Comparison of ENCODE assay signal across 8 cellular contexts in the genomic region with DNA sequence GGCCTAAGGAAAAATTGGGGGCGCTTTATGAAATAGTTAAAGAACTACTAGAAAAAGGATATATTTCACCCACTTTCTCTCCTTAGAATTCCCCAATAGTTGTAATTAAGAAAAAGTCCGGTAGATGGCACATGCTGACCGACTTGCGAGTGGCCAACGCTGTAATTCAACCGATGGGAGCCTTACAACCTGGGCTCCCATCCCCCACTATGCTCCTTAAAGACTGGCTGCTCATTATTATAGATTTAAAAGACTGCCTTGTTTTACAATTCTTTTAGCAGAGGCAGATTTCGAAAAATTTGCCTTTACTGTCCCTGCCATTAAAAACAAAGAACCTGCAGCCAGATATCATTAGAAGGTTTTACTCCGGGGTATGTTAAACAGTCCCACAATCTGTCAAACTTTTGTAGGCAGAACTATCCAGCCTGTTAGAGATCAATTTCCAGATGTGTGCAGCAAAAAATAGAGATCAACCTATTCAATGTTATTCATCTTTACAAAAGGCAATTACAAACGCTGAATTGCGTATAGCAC. TPM values are rescaled to one million over a fixed set of nuclear protein-coding genes. Genes with fewer than 3 reads are reported as not detected.
DNase-seq lines count a peak whose midpoint lies in the region; ATAC-seq lines count a peak whose summit lies in the region.

No MANE protein-coding gene starts in this region.

- peak overlapping the region; percentile 34 to 71 (median 71) for H3K9ac ChIP-seq in skeletal muscle tissue (ENCODE audit: low read depth in 1 of 3, low read length in 3 of 3)

- H3K9me3 ChIP-seq in iPS-18c (ENCODE audit: control insufficient read depth, insufficient read depth, low read length) (no peaks in the 10 kb centered on the region), skeletal muscle tissue (ENCODE audit: control insufficient read depth in 3 of 3, low read length in 3 of 3) (no peaks in the 10 kb centered on the region)

- no peaks in the 10 kb centered on the region for H3K36me3 ChIP-seq in skeletal muscle tissue (ENCODE audit: control insufficient read depth in 3 of 3, insufficient read depth in 3 of 3, low read length in 3 of 3)

- H3K4me1 ChIP-seq in skeletal muscle tissue (ENCODE audit: control insufficient read depth in 3 of 3, insufficient read depth in 3 of 3, low read length in 3 of 3), result peaks cover 2 to 12% (median 3%) of the 10 kb centered on the region in 3 donors

- DNase-seq in activated gamma-delta T cell treated with Interleukin-2 at 50 U/mL for 16 hours (peak; percentile 31), activated gamma-delta T cell (lab: John Stamatoyannopoulos, UW) (no peak), NCI-H128 (lab: John Stamatoyannopoulos, UW; ENCODE audit: unreplicated experiment) (peak; percentile 43), SKM-1 treated with dmso at 0.1 percent for 144 hours (lab: John Stamatoyannopoulos, UW; ENCODE audit: unreplicated experiment) (peak; percentile 72), T47D (ENCODE audit: low read depth in 1 of 2, low spot score in 1 of 2) (peak; percentile 47 to 88)

- H3K27ac ChIP-seq in skeletal muscle tissue (ENCODE audit: low read depth, low read length), result peak overlapping the region; percentile 50

- ATAC-seq in HG02759 (IDR thresholded peaks at IDR 0.05; ENCODE audit: unreplicated experiment), result peak; percentile 71

- H3K27me3 ChIP-seq in skeletal muscle tissue (ENCODE audit: control insufficient read depth in 3 of 3, insufficient read depth in 3 of 3, low read length in 3 of 3), result no peaks in the 10 kb centered on the region

- H3K4me3 ChIP-seq in iPS-18c (ENCODE audit: insufficient read depth, low read depth, low read length) (peak overlapping the region; percentile 70), skeletal muscle tissue (ENCODE audit: low read length in 3 of 3) (peak overlapping the region; percentile 70 to 88 (median 79))

- in situ Hi-C loops in T47D (cut with HindIII; ENCODE audit: low pct_unique_long_range_greater_than_20kb, low sequenced_read_pairs), result no loop called here

RNA-seq across cellular contexts. Expression of a gene that starts 58.5 kb away (rescaled TPM):
- total RNA-seq in skeletal muscle tissue, result 1.6 TPM
